32 cellular contexts compared by ENCODE assay signal in genomic region chr20:53602661-53603060, GRCh38.
"Had no signal": no experiment of that assay in that cellular context is flagged by ENCODE, and none has a peak within 500 bp of the region (broad histone marks: within the 10 kb centered on the region; RNA-seq: fewer than 3 reads in every experiment).

No MANE protein-coding gene starts in this region.

- H3K9me3 ChIP-seq: Peyer's patch, SJSA1, SK-N-SH had no signal

- H3K4me2 ChIP-seq: SK-N-SH had no signal

- H3K4me3 Mint-ChIP-seq: activated CD4-positive, alpha-beta memory T cell treated with anti-CD3 and anti-CD28 coated beads, Interleukin-2, amount 10 ng/mL, durations not matched to agents 7 days and 5 days; activated CD8-positive, alpha-beta memory T cell treated with anti-CD3 and anti-CD28 coated beads, Interleukin-2, amount 10 ng/mL, durations not matched to agents 7 days and 5 days; activated T-helper 17 cell treated with anti-CD3 and anti-CD28 coated beads, Interleukin-2, amount 50 U/mL, for 72 hours had no signal

- H3K36me3 ChIP-seq: brain microvascular endothelial cell, Peyer's patch, SJSA1, WERI-Rb-1 had no signal

- FAIRE-seq: K562 had no signal

- H3K4me1 ChIP-seq: Peyer's patch had no signal

- ATAC-seq: activated CD8-positive, alpha-beta memory T cell treated with anti-CD3 and anti-CD28 coated beads, Interleukin-2, amount 10 ng/mL, durations not matched to agents 7 days and 5 days; activated T-helper 17 cell treated with anti-CD3 and anti-CD28 coated beads, Interleukin-2, amount 50 U/mL, for 72 hours; K562 had no signal

- H3K9me3 Mint-ChIP-seq: activated CD4-positive, alpha-beta memory T cell treated with anti-CD3 and anti-CD28 coated beads, Interleukin-2, amount 10 ng/mL, durations not matched to agents 7 days and 5 days; activated T-helper 17 cell treated with anti-CD3 and anti-CD28 coated beads, Interleukin-2, amount 50 U/mL, for 72 hours had no signal

- DNase-seq: activated CD4-positive, alpha-beta memory T cell treated with anti-CD3 and anti-CD28 coated beads, Interleukin-2, amount 10 ng/mL, durations not matched to agents 7 days and 5 days; activated CD4-positive, alpha-beta T cell treated with anti-CD3 and anti-CD28 coated beads for 1 hour; activated CD4-positive, alpha-beta T cell treated with anti-CD3 and anti-CD28 coated beads for 48 hours; activated CD4-positive, CD25-positive, alpha-beta regulatory T cell; activated CD8-positive, alpha-beta memory T cell treated with anti-CD3 and anti-CD28 coated beads, Interleukin-2, amount 10 ng/mL, durations not matched to agents 7 days and 5 days; activated CD8-positive, alpha-beta memory T cell treated with anti-CD3 and anti-CD28 coated beads, Interleukin-2, amount 50 U/mL, for 48 hours; activated effector memory CD4-positive, alpha-beta T cell treated with anti-CD3 and anti-CD28 coated beads, Interleukin-2, amount 50 U/mL, for 16 hours; activated naive CD4-positive, alpha-beta T cell; activated naive CD4-positive, alpha-beta T cell treated with anti-CD3 and anti-CD28 coated beads, Interleukin-2, amount 50 U/mL, for 16 hours; amniotic stem cell; aorta; brain microvascular endothelial cell; central memory CD4-positive, alpha-beta T cell; Karpas-422; NCI-H1105; NCI-H1417 treated with DMSO at 0.1 percent for 48 hours; NCI-H187 treated with DMSO at 0.1 percent for 48 hours; NCI-H2081; NCI-H226; NCI-H446 treated with DMSO at 0.1 percent for 48 hours; NCI-H524; NCI-H69; RPMI8226; SHP77 treated with DMSO at 0.1 percent for 48 hours; SK-N-SH; T-helper 1 cell; T1000; WERI-Rb-1 had no signal

- H3K4me3 ChIP-seq: K562, Peyer's patch, SJSA1 had no signal

- H3K27ac ChIP-seq: brain microvascular endothelial cell, Peyer's patch, SJSA1, WERI-Rb-1 had no signal

- H3K27ac Mint-ChIP-seq: activated CD4-positive, alpha-beta memory T cell treated with anti-CD3 and anti-CD28 coated beads, Interleukin-2, amount 10 ng/mL, durations not matched to agents 7 days and 5 days; activated CD8-positive, alpha-beta memory T cell treated with anti-CD3 and anti-CD28 coated beads, Interleukin-2, amount 10 ng/mL, durations not matched to agents 7 days and 5 days; activated T-helper 17 cell treated with anti-CD3 and anti-CD28 coated beads, Interleukin-2, amount 50 U/mL, for 72 hours had no signal

- H3K9ac ChIP-seq: SK-N-SH had no signal

- H3K27me3 ChIP-seq: brain microvascular endothelial cell, Peyer's patch, SJSA1 had no signal

- H3K27me3 Mint-ChIP-seq: activated CD4-positive, alpha-beta memory T cell treated with anti-CD3 and anti-CD28 coated beads, Interleukin-2, amount 10 ng/mL, durations not matched to agents 7 days and 5 days; activated CD8-positive, alpha-beta memory T cell treated with anti-CD3 and anti-CD28 coated beads, Interleukin-2, amount 10 ng/mL, durations not matched to agents 7 days and 5 days; activated T-helper 17 cell treated with anti-CD3 and anti-CD28 coated beads, Interleukin-2, amount 50 U/mL, for 72 hours had no signal
